ENCODE assay signal across 1 cellular context in the genomic region with DNA sequence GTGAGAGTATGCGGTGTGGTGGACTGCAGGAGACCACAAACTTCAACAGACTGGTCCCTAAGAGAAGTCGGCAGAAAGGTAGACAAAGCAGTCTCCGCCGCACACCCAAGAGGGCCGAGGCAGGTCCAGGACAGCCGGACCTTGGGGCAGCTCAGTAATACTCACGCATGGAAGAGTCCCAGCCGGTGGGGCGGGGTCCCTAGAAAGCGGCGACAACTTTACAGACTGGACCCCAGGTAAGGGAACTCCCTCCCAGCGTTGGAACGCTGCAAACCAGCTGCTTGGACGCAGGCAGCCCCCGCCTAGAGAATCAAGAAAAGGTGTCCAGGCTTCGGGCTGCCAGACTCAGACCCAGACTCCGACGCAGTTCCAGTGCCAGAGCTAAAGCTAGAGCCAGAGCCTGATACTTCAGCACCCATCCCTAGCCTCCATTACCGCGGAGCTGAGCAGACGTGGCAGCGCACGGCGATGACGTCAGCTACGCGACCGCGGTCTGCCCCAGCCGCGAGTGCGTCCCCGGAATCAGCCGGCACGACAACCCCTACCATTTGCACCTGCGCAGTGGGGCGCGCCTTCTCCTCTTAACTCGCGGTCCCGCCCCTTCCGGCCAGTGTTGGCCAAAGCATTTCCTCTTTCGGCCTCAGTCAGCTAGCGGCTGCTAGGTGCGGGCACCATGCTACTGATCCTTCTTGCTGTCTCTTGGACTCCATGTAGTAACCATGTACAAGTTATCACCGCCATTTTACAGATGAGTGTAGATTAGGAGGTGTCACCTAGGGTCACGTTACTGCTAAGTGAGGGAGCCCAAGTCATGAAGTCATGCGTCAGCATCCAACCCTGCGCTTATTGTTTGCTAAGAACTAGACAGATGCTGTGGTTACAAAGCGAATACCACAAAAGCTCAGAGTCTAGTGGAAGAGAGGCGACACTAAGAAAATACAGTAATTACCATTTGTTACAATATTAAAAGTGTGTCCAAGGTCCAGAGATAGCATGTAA.
A peak's percentile ranks its signal among the peaks of the same experiment; 100 is the strongest.
TF ChIP-seq lines count a peak whose summit lies in the region.

A gene with protein sequence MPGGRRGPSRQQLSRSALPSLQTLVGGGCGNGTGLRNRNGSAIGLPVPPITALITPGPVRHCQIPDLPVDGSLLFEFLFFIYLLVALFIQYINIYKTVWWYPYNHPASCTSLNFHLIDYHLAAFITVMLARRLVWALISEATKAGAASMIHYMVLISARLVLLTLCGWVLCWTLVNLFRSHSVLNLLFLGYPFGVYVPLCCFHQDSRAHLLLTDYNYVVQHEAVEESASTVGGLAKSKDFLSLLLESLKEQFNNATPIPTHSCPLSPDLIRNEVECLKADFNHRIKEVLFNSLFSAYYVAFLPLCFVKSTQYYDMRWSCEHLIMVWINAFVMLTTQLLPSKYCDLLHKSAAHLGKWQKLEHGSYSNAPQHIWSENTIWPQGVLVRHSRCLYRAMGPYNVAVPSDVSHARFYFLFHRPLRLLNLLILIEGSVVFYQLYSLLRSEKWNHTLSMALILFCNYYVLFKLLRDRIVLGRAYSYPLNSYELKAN (minus strand): TSS at position 445 of the 999 bp plus-strand sequence. CDS start 1,541 bp downstream, outside the sequence.

TF ChIP-seq in HepG2, 621 proteins besides CTCF, POLR2A, EP300 and RAD21 (continued from another document and continues in another):
- TF ChIP-seq ATM (IDR thresholded peaks at IDR 0.05; ENCODE audit: borderline replicate concordance) (no peak), ZNF160 (CRISPR knock-in tag; IDR thresholded peaks at IDR 0.05) (peak; percentile 91), RXRB (CRISPR knock-in tag; IDR thresholded peaks at IDR 0.05; ENCODE audit: borderline replicate concordance) (peak; percentile 79), NFYB (CRISPR knock-in tag; IDR thresholded peaks at IDR 0.05) (0 out of 2 replicates have a peak, but pooled peaks have one; percentile 16), ZNF749 (CRISPR knock-in tag; IDR thresholded peaks at IDR 0.05; ENCODE audit: borderline replicate concordance) (peak; percentile 79; the same call in 1 of the 2 replicates), HOXA5 (CRISPR knock-in tag; IDR thresholded peaks at IDR 0.05) (peak; percentile 78), KLF6 (CRISPR knock-in tag; IDR thresholded peaks at IDR 0.05) (peak; percentile 90), ELF3 (CRISPR knock-in tag; IDR thresholded peaks at IDR 0.05) (peak; percentile 95), EZH2 (conservative IDR thresholded peaks at IDR 0.05; ENCODE audit: low read depth, low read length) (no peak), ZNF143 (CRISPR knock-in tag; IDR thresholded peaks at IDR 0.05) (peak; percentile 61), ZFP1 (CRISPR knock-in tag; IDR thresholded peaks at IDR 0.05) (peak; percentile 84; the same call in 1 of the 2 replicates), ARHGAP35 (CRISPR knock-in tag; IDR thresholded peaks at IDR 0.05; ENCODE audit: borderline replicate concordance) (peak; percentile 48; the same call in 1 of the 2 replicates), RAD51 (IDR thresholded peaks at IDR 0.05; ENCODE audit: borderline replicate concordance) (no peak), ZNF567 (CRISPR knock-in tag; IDR thresholded peaks at IDR 0.05; ENCODE audit: borderline replicate concordance) (no peak), KDM6A (CRISPR knock-in tag; IDR thresholded peaks at IDR 0.05; ENCODE audit: low read depth) (0 out of 2 replicates have a peak, but pooled peaks have one; percentile 26), FOXK2 (IDR thresholded peaks at IDR 0.05) (peak; percentile 35; the same call in 1 of the 2 replicates), CENPX (CRISPR knock-in tag; IDR thresholded peaks at IDR 0.05) (no peak), NBN (conservative IDR thresholded peaks at IDR 0.05) (no peak), MIER3 (CRISPR knock-in tag; IDR thresholded peaks at IDR 0.05; ENCODE audit: borderline replicate concordance) (no peak), KMT2A (CRISPR knock-in tag; IDR thresholded peaks at IDR 0.05) (peak; percentile 95), MEIS1 (CRISPR knock-in tag; IDR thresholded peaks at IDR 0.05; ENCODE audit: borderline replicate concordance) (no peak; the same call in 1 of the 2 replicates), ZBTB21 (CRISPR knock-in tag; IDR thresholded peaks at IDR 0.05) (no peak; the same call in 1 of the 2 replicates), ZSCAN31 (CRISPR knock-in tag; IDR thresholded peaks at IDR 0.05; ENCODE audit: low read depth) (peak; percentile 76)
- TF ChIP-seq, protein P1, sequence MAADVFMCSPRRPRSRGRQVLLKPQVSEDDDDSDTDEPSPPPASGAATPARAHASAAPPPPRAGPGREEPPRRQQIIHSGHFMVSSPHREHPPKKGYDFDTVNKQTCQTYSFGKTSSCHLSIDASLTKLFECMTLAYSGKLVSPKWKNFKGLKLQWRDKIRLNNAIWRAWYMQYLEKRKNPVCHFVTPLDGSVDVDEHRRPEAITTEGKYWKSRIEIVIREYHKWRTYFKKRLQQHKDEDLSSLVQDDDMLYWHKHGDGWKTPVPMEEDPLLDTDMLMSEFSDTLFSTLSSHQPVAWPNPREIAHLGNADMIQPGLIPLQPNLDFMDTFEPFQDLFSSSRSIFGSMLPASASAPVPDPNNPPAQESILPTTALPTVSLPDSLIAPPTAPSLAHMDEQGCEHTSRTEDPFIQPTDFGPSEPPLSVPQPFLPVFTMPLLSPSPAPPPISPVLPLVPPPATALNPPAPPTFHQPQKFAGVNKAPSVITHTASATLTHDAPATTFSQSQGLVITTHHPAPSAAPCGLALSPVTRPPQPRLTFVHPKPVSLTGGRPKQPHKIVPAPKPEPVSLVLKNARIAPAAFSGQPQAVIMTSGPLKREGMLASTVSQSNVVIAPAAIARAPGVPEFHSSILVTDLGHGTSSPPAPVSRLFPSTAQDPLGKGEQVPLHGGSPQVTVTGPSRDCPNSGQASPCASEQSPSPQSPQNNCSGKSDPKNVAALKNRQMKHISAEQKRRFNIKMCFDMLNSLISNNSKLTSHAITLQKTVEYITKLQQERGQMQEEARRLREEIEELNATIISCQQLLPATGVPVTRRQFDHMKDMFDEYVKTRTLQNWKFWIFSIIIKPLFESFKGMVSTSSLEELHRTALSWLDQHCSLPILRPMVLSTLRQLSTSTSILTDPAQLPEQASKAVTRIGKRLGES (CRISPR knock-in tag; IDR thresholded peaks at IDR 0.05; ENCODE audit: borderline replicate concordance) = no peak
- TF ChIP-seq, protein P2, sequence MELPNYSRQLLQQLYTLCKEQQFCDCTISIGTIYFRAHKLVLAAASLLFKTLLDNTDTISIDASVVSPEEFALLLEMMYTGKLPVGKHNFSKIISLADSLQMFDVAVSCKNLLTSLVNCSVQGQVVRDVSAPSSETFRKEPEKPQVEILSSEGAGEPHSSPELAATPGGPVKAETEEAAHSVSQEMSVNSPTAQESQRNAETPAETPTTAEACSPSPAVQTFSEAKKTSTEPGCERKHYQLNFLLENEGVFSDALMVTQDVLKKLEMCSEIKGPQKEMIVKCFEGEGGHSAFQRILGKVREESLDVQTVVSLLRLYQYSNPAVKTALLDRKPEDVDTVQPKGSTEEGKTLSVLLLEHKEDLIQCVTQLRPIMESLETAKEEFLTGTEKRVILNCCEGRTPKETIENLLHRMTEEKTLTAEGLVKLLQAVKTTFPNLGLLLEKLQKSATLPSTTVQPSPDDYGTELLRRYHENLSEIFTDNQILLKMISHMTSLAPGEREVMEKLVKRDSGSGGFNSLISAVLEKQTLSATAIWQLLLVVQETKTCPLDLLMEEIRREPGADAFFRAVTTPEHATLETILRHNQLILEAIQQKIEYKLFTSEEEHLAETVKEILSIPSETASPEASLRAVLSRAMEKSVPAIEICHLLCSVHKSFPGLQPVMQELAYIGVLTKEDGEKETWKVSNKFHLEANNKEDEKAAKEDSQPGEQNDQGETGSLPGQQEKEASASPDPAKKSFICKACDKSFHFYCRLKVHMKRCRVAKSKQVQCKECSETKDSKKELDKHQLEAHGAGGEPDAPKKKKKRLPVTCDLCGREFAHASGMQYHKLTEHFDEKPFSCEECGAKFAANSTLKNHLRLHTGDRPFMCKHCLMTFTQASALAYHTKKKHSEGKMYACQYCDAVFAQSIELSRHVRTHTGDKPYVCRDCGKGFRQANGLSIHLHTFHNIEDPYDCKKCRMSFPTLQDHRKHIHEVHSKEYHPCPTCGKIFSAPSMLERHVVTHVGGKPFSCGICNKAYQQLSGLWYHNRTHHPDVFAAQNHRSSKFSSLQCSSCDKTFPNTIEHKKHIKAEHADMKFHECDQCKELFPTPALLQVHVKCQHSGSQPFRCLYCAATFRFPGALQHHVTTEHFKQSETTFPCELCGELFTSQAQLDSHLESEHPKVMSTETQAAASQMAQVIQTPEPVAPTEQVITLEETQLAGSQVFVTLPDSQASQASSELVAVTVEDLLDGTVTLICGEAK (IDR thresholded peaks at IDR 0.05) = no peak
- TF ChIP-seq, protein P2 (CRISPR knock-in tag; IDR thresholded peaks at IDR 0.05) = no peak; the same call in 1 of the 2 replicates
- TF ChIP-seq, protein P3, sequence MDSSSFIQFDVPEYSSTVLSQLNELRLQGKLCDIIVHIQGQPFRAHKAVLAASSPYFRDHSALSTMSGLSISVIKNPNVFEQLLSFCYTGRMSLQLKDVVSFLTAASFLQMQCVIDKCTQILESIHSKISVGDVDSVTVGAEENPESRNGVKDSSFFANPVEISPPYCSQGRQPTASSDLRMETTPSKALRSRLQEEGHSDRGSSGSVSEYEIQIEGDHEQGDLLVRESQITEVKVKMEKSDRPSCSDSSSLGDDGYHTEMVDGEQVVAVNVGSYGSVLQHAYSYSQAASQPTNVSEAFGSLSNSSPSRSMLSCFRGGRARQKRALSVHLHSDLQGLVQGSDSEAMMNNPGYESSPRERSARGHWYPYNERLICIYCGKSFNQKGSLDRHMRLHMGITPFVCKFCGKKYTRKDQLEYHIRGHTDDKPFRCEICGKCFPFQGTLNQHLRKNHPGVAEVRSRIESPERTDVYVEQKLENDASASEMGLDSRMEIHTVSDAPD (CRISPR knock-in tag; IDR thresholded peaks at IDR 0.05) = 0 out of 2 replicates have a peak, but pooled peaks have one; percentile 17
- TF ChIP-seq, protein P4, sequence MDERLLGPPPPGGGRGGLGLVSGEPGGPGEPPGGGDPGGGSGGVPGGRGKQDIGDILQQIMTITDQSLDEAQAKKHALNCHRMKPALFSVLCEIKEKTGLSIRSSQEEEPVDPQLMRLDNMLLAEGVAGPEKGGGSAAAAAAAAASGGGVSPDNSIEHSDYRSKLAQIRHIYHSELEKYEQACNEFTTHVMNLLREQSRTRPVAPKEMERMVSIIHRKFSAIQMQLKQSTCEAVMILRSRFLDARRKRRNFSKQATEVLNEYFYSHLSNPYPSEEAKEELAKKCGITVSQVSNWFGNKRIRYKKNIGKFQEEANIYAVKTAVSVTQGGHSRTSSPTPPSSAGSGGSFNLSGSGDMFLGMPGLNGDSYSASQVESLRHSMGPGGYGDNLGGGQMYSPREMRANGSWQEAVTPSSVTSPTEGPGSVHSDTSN (CRISPR knock-in tag; IDR thresholded peaks at IDR 0.05) = no peak
- TF ChIP-seq, protein P5, sequence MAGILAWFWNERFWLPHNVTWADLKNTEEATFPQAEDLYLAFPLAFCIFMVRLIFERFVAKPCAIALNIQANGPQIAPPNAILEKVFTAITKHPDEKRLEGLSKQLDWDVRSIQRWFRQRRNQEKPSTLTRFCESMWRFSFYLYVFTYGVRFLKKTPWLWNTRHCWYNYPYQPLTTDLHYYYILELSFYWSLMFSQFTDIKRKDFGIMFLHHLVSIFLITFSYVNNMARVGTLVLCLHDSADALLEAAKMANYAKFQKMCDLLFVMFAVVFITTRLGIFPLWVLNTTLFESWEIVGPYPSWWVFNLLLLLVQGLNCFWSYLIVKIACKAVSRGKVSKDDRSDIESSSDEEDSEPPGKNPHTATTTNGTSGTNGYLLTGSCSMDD (CRISPR knock-in tag; IDR thresholded peaks at IDR 0.05) = no peak
- TF ChIP-seq, protein P6, sequence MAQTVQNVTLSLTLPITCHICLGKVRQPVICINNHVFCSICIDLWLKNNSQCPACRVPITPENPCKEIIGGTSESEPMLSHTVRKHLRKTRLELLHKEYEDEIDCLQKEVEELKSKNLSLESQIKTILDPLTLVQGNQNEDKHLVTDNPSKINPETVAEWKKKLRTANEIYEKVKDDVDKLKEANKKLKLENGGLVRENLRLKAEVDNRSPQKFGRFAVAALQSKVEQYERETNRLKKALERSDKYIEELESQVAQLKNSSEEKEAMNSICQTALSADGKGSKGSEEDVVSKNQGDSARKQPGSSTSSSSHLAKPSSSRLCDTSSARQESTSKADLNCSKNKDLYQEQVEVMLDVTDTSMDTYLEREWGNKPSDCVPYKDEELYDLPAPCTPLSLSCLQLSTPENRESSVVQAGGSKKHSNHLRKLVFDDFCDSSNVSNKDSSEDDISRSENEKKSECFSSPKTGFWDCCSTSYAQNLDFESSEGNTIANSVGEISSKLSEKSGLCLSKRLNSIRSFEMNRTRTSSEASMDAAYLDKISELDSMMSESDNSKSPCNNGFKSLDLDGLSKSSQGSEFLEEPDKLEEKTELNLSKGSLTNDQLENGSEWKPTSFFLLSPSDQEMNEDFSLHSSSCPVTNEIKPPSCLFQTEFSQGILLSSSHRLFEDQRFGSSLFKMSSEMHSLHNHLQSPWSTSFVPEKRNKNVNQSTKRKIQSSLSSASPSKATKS (CRISPR knock-in tag; IDR thresholded peaks at IDR 0.05) = 0 out of 2 replicates have a peak, but pooled peaks have one; percentile 52
